In genomic region chr13:30338952-30339351, GRCh38 we compare ENCODE assay signal across 1 cellular context.
TF ChIP-seq lines count a peak whose summit lies in the region.

No MANE protein-coding gene starts in this region.

TF ChIP-seq in K562, 482 proteins besides CTCF, POLR2A, EP300 and RAD21 (continued from another document):
- TF ChIP-seq HMBOX1 (IDR thresholded peaks at IDR 0.05): peak; percentile 54; the same call in 1 of the 2 replicates
